Comparison of ENCODE assay signal across 1 cellular context in the genomic region with DNA sequence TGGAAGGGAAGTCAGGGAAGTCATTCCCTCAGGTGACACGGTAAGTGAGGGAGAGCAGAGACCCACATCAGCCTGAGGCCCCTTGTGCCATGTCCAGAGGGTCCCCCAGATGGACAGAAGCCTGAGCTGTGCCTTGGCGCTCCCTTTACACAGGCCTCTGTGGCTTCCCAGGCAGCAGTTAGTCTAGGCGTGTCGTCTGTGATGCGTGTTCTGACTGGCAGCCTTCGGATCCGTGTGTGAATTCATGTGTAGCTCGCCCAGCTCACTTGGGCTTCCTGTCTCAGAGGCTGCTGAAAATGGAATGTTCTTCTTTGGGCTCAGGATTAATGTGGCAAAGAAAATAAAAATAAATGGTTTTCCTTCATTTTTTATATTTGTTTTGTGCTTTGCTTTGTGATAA.
TF ChIP-seq lines count a peak whose summit lies in the region.

No MANE protein-coding gene starts in this region.

TF ChIP-seq in HEK293, 187 proteins besides CTCF, POLR2A, EP300 and RAD21 (continued from another document):
- TF ChIP-seq ZNF114 (tag by site-specific recombination; IDR thresholded peaks at IDR 0.05) (no peak), ZNF16 (tag by site-specific recombination; IDR thresholded peaks at IDR 0.05; ENCODE audit: low read depth) (no peak), ZNF48 (tag by site-specific recombination; IDR thresholded peaks at IDR 0.05) (no peak), ZNF169 (tag by site-specific recombination; IDR thresholded peaks at IDR 0.05) (no peak), ZFP41 (tag by site-specific recombination; IDR thresholded peaks at IDR 0.05; ENCODE audit: borderline replicate concordance) (no peak), BCL11B (tag by site-specific recombination; IDR thresholded peaks at IDR 0.05; ENCODE audit: low read depth) (no peak), ZNF548 (tag by site-specific recombination; IDR thresholded peaks at IDR 0.05) (no peak), BCL11A (tag by site-specific recombination; IDR thresholded peaks at IDR 0.05; ENCODE audit: low read depth) (no peak)
